In the genomic region with DNA sequence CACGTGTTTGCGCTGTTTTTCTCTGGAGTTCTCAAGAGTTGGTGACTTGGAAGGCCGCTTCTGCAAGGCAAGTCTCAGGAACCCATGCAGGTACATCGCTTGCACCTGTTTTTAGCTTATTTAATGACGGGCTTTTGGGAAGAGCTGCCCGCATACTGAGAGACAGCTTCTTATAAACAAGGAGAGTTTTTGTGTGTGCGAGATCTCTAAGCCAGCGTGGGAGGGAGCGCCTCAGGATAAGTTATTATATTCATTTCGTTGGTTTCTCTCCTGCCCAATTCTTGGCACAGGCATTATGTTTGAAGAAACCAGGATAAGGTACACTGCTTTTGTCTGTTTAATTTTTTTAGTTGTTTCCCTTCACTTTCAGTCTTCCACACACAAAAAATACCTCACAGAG, we compare ENCODE assay signal across 1 cellular context.
TF ChIP-seq lines count a peak whose summit lies in the region.

No MANE protein-coding gene starts in this region.

TF ChIP-seq in GM23338, 12 proteins besides CTCF, POLR2A, EP300 and RAD21 (continued from another document):
- no peak for TF ChIP-seq ZNF462 (CRISPR knock-in tag; IDR thresholded peaks at IDR 0.05)
- no peak for TF ChIP-seq EZH2 (IDR thresholded peaks at IDR 0.05; ENCODE audit: low read depth, unreplicated experiment)
- TF ChIP-seq STAT1 (IDR thresholded peaks at IDR 0.05; ENCODE audit: unreplicated experiment): no peak
- TF ChIP-seq REST (IDR thresholded peaks at IDR 0.05; ENCODE audit: unreplicated experiment): no peak
- TF ChIP-seq EZH2phosphoT487 (IDR thresholded peaks at IDR 0.05; ENCODE audit: unreplicated experiment): no peak
- no peak for TF ChIP-seq ZNF331 (CRISPR knock-in tag; IDR thresholded peaks at IDR 0.05; ENCODE audit: low read depth)
TF ChIP-seq in GM23338: peak in this region for 0.
